Comparison of ENCODE assay signal across 8 cellular contexts in genomic region chr16:84730406-84731106, GRCh38. TPM values are rescaled to one million over a fixed set of nuclear protein-coding genes. Genes with fewer than 3 reads are reported as not detected.
DNase-seq lines count a peak whose midpoint lies in the region; ATAC-seq and TF ChIP-seq lines count a peak whose summit lies in the region.

No MANE protein-coding gene starts in this region.

- intact Hi-C loops in right lobe of liver (cut with DNase I), result no loop called here
- intact Hi-C loops in transverse colon (cut with DNase I; ENCODE audit: low total_unique reads), result no loop called here

- H3K36me3 ChIP-seq in SJCRH30, result peaks cover 4% of the 10 kb centered on the region
- H3K36me3 ChIP-seq in right lobe of liver, result no peaks in the 10 kb centered on the region
- H3K36me3 ChIP-seq in transverse colon, result no peaks in the 10 kb centered on the region

- no peaks in the 10 kb centered on the region for H3K9me3 ChIP-seq in SJCRH30 (replicated peaks)
- H3K9me3 ChIP-seq in right lobe of liver, result no peaks in the 10 kb centered on the region
- no peaks in the 10 kb centered on the region for H3K9me3 ChIP-seq in transverse colon

- TF ChIP-seq EP300 in transverse colon (IDR thresholded peaks at IDR 0.05; ENCODE audit: low read depth), result no peak

- ATAC-seq in HG03571 (IDR thresholded peaks at IDR 0.05; ENCODE audit: unreplicated experiment) (peak; percentile 46), right lobe of liver (peak; percentile 79 to 85 (median 82)), HG03135 (IDR thresholded peaks at IDR 0.05; ENCODE audit: unreplicated experiment) (no peak)

- no peaks in the 10 kb centered on the region for H3K27me3 ChIP-seq in SJCRH30
- H3K27me3 ChIP-seq in right lobe of liver, result no peaks in the 10 kb centered on the region
- H3K27me3 ChIP-seq in transverse colon, result no peaks in the 10 kb centered on the region

- H3K27ac ChIP-seq in SJCRH30 (peak overlapping the region; percentile 60), right lobe of liver (peak overlapping the region; percentile 36 to 39 (median 37)), transverse colon (peak overlapping the region; percentile 68 to 81 (median 74))

- no peak for TF ChIP-seq CTCF in right lobe of liver (IDR thresholded peaks at IDR 0.05)
- no peak for TF ChIP-seq CTCF in transverse colon (IDR thresholded peaks at IDR 0.05)

- peaks cover 16% of the 10 kb centered on the region for H3K4me1 ChIP-seq in SJCRH30
- H3K4me1 ChIP-seq in right lobe of liver, result peaks cover 4 to 56% (median 20%) of the 10 kb centered on the region in 4 donors
- H3K4me1 ChIP-seq in transverse colon, result peaks cover 6 to 84% (median 49%) of the 10 kb centered on the region in 4 donors

- in situ Hi-C loops in transverse colon (cut with MboI; ENCODE audit: low pct_ligation_motif_present in 1 of 4, low pct_unique_long_range_greater_than_20kb in 1 of 4, low sequenced_read_pairs in 3 of 4), result loop anchor here in 1 of 4 donors (25.0 kb wide), 1 partner anchor 218 kb away; the partner anchor contains the start of gene MEAK7

- TF ChIP-seq POLR2A in right lobe of liver (IDR thresholded peaks at IDR 0.05), result peak; percentile 61
- no peak for TF ChIP-seq POLR2A in transverse colon (IDR thresholded peaks at IDR 0.05)

- H3K4me3 ChIP-seq in GM08714 (ENCODE audit: low read length) (0 out of 2 replicates have a peak overlapping the region, but pooled peaks have one; percentile 55), SJCRH30 (peak overlapping the region; percentile 11; the same call in 1 of the 2 replicates), right lobe of liver (peak overlapping the region in 2 of 3 donors; percentile 7 to 10), transverse colon (no peak overlapping the region)

- WGBS in right lobe of liver (ENCODE audit: insufficient coverage, low coverage, low lambda C conversion rate, missing lambda C conversion rate), result 20% methylated on average over 9 of the region's 9 CpGs
- 5 to 23% methylated on average over 5 to 9 of the region's 9 CpGs for WGBS in transverse colon (ENCODE audit: low coverage in 1 of 2), 2 donors

- DNase-seq in AG08396 (ENCODE audit: low spot score) (peak; percentile 80), SJCRH30 (peak; percentile 35 to 52), dedifferentiated amniotic fluid mesenchymal stem cell (ENCODE audit: extremely low spot score) (peak; percentile 92), right lobe of liver (peak in 2 of 3 donors; percentile 56 to 71), transverse colon (peak; percentile 69)

RNA-seq across cellular contexts. Expression of gene USP10, which starts 30.8 kb away (rescaled TPM):
- total RNA-seq in SJCRH30 (2014; rRNA removed; shearing (Covaris generic)), result 66.2 and 68.3 TPM in 2 replicates
- total RNA-seq in right lobe of liver, result 10 to 100 TPM; 41.5 to 53.2 (median 44.6) TPM
- total RNA-seq in transverse colon, result 10 to 100 TPM; 23.6 to 56.8 (median 45.4) TPM

Comparison
In these comparisons a context has a peak if more than half of its experiments do, and no peak if none do; other contexts are left out.
1. H3K4me3 ChIP-seq: peak in GM08714 (single experiment), SJCRH30 (single experiment) and right lobe of liver (2 of 3); none in transverse colon (0 of 4).
2. Peak in every context shown above with its lines, with median percentiles within 50 percentile points of each other: DNase-seq and H3K27ac ChIP-seq.